Comparison of ENCODE assay signal across 13 cellular contexts in the genomic region with DNA sequence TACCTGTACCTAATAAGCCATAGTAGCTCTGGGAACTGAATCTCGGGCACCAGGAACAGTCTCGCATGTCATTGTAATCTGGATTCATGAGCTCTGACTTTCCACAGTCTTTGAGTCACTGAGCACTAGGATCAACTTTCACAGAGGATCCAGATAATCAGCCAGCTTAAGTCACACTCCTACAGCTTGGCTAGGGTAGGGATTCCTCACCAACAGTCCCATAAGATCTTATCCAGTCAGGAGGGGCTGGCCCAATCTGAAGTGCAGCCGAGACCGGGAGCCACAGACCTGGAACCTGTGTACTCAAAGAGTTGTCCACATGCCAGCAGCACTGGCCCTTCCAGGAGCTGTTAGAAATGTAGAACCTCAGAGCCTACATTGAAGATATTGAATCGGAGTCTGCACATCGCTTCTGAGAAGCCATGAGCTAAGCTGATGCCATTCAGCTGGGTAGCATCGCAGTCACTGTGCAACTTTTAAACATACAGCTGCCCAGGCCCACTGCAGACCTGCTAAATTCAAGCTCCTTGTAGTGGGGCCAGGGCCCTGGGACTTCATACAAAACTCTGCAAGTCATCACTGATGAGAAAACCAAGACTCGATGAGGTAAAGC.
DNase-seq lines count a peak whose midpoint lies in the region; ATAC-seq and TF ChIP-seq lines count a peak whose summit lies in the region.
"Had no signal": no experiment of that assay in that cellular context is flagged by ENCODE, and none has a peak within 500 bp of the region (broad histone marks: within the 10 kb centered on the region; RNA-seq: fewer than 3 reads in every experiment).

No MANE protein-coding gene starts in this region.

- whole genome bisulfite sequencing in SK-N-SH (ENCODE audit: low lambda C conversion rate): 48% methylated on average over 6 of the region's 8 CpGs

- no peaks in the 10 kb centered on the region for H3K9me3 ChIP-seq in SK-N-SH
- no peaks in the 10 kb centered on the region for H3K9me3 ChIP-seq in fibroblast of lung (ENCODE audit: control insufficient read depth, insufficient read depth, low read depth, low read length)

- H3K4me2 ChIP-seq in SK-N-SH (peak overlapping the region; percentile 69), fibroblast of lung (ENCODE audit: extremely low read depth, insufficient read depth, low read length) (no peak overlapping the region)

- peak overlapping the region; percentile 86 for H2AFZ ChIP-seq in SK-N-SH (ENCODE audit: low read depth)
- no peak overlapping the region for H2AFZ ChIP-seq in fibroblast of lung (ENCODE audit: low read length)

- POLR2A ChIA-PET in SK-N-SH (lab: Yijun Ruan, JAX): no interaction called here

- H3K79me2 ChIP-seq in SK-N-SH (ENCODE audit: insufficient read depth): no peaks in the 10 kb centered on the region
- H3K79me2 ChIP-seq in fibroblast of lung (ENCODE audit: control insufficient read depth, insufficient read depth, low read length): no peaks in the 10 kb centered on the region

- H3K27ac ChIP-seq in SK-N-SH (ENCODE audit: low read depth in 2 of 2, low read length in 1 of 2) (peak overlapping the region; percentile 43 to 87), fibroblast of lung (ENCODE audit: insufficient read depth, low read length) (no peak overlapping the region)

- H4K20me1 ChIP-seq in SK-N-SH (ENCODE audit: insufficient read depth) (no peaks in the 10 kb centered on the region), fibroblast of lung (ENCODE audit: control insufficient read depth, extremely low read depth, insufficient read depth, low read length) (no peaks in the 10 kb centered on the region)

- H3K4me1 ChIP-seq in SK-N-SH (ENCODE audit: control insufficient read depth in 1 of 2, insufficient read depth in 2 of 2, low read depth in 1 of 2, low read length in 1 of 2): peaks cover 14 to 20% of the 10 kb centered on the region in 2 experiments
- H3K4me1 ChIP-seq in fibroblast of lung (ENCODE audit: control insufficient read depth, extremely low read depth, insufficient read depth, low read length): peaks cover 3% of the 10 kb centered on the region

- no peak; a peak in 1 of 4 replicates for TF ChIP-seq EP300 in SK-N-SH (IDR thresholded peaks at IDR 0.05; ENCODE audit: borderline replicate concordance in 1 of 2, low read depth in 1 of 2, low read length in 1 of 2)

- TF ChIP-seq CTCF in SK-N-SH (IDR thresholded peaks at IDR 0.05) (no peak), fibroblast of lung (conservative IDR thresholded peaks at IDR 0.05 in 1 of 2, IDR thresholded peaks at IDR 0.05 in 1 of 2; ENCODE audit: low read depth in 1 of 2, low read length in 2 of 2) (no peak), retinal pigment epithelial cell (conservative IDR thresholded peaks at IDR 0.05; ENCODE audit: low read depth, low read length) (no peak)

- CTCF ChIA-PET in SK-N-SH (lab: Yijun Ruan, JAX): interaction anchor here (1.5 kb wide), 1 partner anchor 82 kb away, joined by 3 read pairs; no protein-coding TSS in a partner anchor

- H3K36me3 ChIP-seq in SK-N-SH (replicated peaks in 1 of 2; ENCODE audit: control insufficient read depth in 1 of 2, insufficient read depth in 2 of 2, low read length in 1 of 2): no peaks in the 10 kb centered on the region
- no peaks in the 10 kb centered on the region for H3K36me3 ChIP-seq in fibroblast of lung (ENCODE audit: control insufficient read depth, insufficient read depth, low read length)

- ATAC-seq in GM18867 (IDR thresholded peaks at IDR 0.05; ENCODE audit: unreplicated experiment) (no peak), GM19452 (IDR thresholded peaks at IDR 0.05; ENCODE audit: unreplicated experiment) (no peak)
- ATAC-seq: stimulated activated effector memory CD8-positive, alpha-beta T cell treated with anti-CD3 and anti-CD28 coated beads, Interleukin-12 subunit alpha, Interleukin-12 subunit beta, amount 100 ng/mL, for 72 hours had no signal

- TF ChIP-seq RAD21 in SK-N-SH (IDR thresholded peaks at IDR 0.05; ENCODE audit: low read length): no peak

- H3K9me2 ChIP-seq in SK-N-SH: no peaks in the 10 kb centered on the region

- H3F3A ChIP-seq in SK-N-SH (replicated peaks; ENCODE audit: insufficient read depth): peaks cover 33% of the 10 kb centered on the region

- peak overlapping the region; percentile 33; the same call in 1 of the 2 replicates for H3K9ac ChIP-seq in SK-N-SH
- H3K9ac ChIP-seq in fibroblast of lung (ENCODE audit: insufficient read depth, low read length): no peak overlapping the region

- H3K27me3 ChIP-seq in SK-N-SH (ENCODE audit: insufficient read depth) (no peaks in the 10 kb centered on the region), fibroblast of lung (ENCODE audit: control insufficient read depth, insufficient read depth, low read length) (no peaks in the 10 kb centered on the region)

- no peak overlapping the region for H3K4me3 ChIP-seq in SK-N-SH (ENCODE audit: low read depth in 2 of 2, low read length in 1 of 2)
- H3K4me3 ChIP-seq in fibroblast of lung (replicated peaks in 1 of 4; ENCODE audit: control extremely low read depth in 1 of 4, insufficient read depth in 1 of 4, low read depth in 3 of 4, low read length in 4 of 4): no peak overlapping the region
- no peak overlapping the region for H3K4me3 ChIP-seq in retinal pigment epithelial cell (ENCODE audit: low read length)

- DNase-seq in GM04503 (ENCODE audit: low read depth): peak; percentile 24
- DNase-seq in SK-N-SH: no peak
- peak; percentile 29 to 79 for DNase-seq in fibroblast of lung (ENCODE audit: low read depth in 2 of 2)
- peak; percentile 12 for DNase-seq in retinal pigment epithelial cell (ENCODE audit: low read depth)
- no peak for DNase-seq in NCI-H1092 (lab: John Stamatoyannopoulos, UW)
- DNase-seq in COR-L47 (lab: John Stamatoyannopoulos, UW): no peak
- DNase-seq: GOT3, NCI-H1048, NCI-H345, OCI-M1 had no signal

TF ChIP-seq in SK-N-SH, 30 proteins besides CTCF, POLR2A, EP300 and RAD21:
- TF ChIP-seq, protein P1, sequence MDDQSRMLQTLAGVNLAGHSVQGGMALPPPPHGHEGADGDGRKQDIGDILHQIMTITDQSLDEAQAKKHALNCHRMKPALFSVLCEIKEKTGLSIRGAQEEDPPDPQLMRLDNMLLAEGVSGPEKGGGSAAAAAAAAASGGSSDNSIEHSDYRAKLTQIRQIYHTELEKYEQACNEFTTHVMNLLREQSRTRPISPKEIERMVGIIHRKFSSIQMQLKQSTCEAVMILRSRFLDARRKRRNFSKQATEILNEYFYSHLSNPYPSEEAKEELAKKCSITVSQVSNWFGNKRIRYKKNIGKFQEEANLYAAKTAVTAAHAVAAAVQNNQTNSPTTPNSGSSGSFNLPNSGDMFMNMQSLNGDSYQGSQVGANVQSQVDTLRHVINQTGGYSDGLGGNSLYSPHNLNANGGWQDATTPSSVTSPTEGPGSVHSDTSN (IDR thresholded peaks at IDR 0.05): peak; percentile 60
- no peak for TF ChIP-seq RCOR1 (IDR thresholded peaks at IDR 0.05; ENCODE audit: low read length)
- no peak for TF ChIP-seq POLR2AphosphoS5 (IDR thresholded peaks at IDR 0.05; ENCODE audit: low read depth, low read length)
- TF ChIP-seq, protein P2, sequence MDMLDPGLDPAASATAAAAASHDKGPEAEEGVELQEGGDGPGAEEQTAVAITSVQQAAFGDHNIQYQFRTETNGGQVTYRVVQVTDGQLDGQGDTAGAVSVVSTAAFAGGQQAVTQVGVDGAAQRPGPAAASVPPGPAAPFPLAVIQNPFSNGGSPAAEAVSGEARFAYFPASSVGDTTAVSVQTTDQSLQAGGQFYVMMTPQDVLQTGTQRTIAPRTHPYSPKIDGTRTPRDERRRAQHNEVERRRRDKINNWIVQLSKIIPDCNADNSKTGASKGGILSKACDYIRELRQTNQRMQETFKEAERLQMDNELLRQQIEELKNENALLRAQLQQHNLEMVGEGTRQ (IDR thresholded peaks at IDR 0.05; ENCODE audit: borderline replicate concordance, low read depth, low read length): no peak
- TF ChIP-seq, protein P3, sequence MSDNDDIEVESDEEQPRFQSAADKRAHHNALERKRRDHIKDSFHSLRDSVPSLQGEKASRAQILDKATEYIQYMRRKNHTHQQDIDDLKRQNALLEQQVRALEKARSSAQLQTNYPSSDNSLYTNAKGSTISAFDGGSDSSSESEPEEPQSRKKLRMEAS (IDR thresholded peaks at IDR 0.05; ENCODE audit: low read depth): no peak
- no peak for TF ChIP-seq ELF1 (IDR thresholded peaks at IDR 0.05)
- no peak for TF ChIP-seq NRF1 (IDR thresholded peaks at IDR 0.05; ENCODE audit: low read depth, low read length)
- TF ChIP-seq EZH2phosphoT487 (IDR thresholded peaks at IDR 0.05; ENCODE audit: borderline replicate concordance, low read depth): no peak
- TF ChIP-seq NFIC (IDR thresholded peaks at IDR 0.05; ENCODE audit: borderline replicate concordance): peak; percentile 37; the same call in 1 of the 2 replicates
- TF ChIP-seq, protein P4, sequence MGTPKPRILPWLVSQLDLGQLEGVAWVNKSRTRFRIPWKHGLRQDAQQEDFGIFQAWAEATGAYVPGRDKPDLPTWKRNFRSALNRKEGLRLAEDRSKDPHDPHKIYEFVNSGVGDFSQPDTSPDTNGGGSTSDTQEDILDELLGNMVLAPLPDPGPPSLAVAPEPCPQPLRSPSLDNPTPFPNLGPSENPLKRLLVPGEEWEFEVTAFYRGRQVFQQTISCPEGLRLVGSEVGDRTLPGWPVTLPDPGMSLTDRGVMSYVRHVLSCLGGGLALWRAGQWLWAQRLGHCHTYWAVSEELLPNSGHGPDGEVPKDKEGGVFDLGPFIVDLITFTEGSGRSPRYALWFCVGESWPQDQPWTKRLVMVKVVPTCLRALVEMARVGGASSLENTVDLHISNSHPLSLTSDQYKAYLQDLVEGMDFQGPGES (IDR thresholded peaks at IDR 0.05; ENCODE audit: low read depth, low read length): no peak
- TF ChIP-seq, protein P5, sequence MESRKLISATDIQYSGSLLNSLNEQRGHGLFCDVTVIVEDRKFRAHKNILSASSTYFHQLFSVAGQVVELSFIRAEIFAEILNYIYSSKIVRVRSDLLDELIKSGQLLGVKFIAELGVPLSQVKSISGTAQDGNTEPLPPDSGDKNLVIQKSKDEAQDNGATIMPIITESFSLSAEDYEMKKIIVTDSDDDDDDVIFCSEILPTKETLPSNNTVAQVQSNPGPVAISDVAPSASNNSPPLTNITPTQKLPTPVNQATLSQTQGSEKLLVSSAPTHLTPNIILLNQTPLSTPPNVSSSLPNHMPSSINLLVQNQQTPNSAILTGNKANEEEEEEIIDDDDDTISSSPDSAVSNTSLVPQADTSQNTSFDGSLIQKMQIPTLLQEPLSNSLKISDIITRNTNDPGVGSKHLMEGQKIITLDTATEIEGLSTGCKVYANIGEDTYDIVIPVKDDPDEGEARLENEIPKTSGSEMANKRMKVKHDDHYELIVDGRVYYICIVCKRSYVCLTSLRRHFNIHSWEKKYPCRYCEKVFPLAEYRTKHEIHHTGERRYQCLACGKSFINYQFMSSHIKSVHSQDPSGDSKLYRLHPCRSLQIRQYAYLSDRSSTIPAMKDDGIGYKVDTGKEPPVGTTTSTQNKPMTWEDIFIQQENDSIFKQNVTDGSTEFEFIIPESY (IDR thresholded peaks at IDR 0.05; ENCODE audit: borderline replicate concordance, low read depth): no peak
- TF ChIP-seq TCF12 (IDR thresholded peaks at IDR 0.05): peak; percentile 25

Comparison
In these comparisons a context has a peak if more than half of its experiments do, and no peak if none do; other contexts are left out.
1. DNase-seq: peak in GM04503 (single experiment), fibroblast of lung (2 of 2) and retinal pigment epithelial cell (single experiment); none in SK-N-SH (single experiment), NCI-H1092 (single experiment) and COR-L47 (single experiment).